In the genomic region with DNA sequence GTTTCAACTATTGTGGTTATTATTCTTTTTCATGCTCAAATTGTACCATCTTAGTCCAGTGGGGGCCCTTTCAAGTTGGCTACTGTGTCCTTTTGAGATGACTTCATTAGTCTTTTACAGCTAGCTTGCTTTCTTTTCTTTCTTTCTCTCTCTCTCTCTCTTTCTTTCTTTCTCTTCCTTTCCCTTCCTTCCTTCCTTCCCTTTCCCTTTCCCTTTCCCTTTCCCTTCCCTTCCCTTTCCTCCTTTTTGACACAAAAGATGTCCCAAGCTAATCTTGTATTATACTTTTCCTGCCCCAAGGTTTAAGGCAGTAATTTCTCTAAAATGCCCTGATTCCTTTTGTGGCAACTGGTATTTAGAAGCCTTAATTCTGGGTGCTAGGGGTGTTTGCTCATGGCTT, we compare ENCODE assay signal across 28 cellular contexts.
"Had no signal": no experiment of that assay in that cellular context is flagged by ENCODE, and none has a peak within 500 bp of the region (broad histone marks: within the 10 kb centered on the region; RNA-seq: fewer than 3 reads in every experiment).

No MANE protein-coding gene starts in this region.

- H3K27ac ChIP-seq: colonic mucosa, coronary artery, dorsolateral prefrontal cortex, epithelial cell of prostate, esophagus muscularis mucosa, esophagus squamous epithelium, foreskin keratinocyte, gastrocnemius medialis, gastroesophageal sphincter, heart left ventricle, heart right ventricle, hepatocyte had no signal

- H3K27me3 Mint-ChIP-seq: dendritic cell treated with granulocyte-macrophage colony-stimulating factor and Interleukin-4, amounts not matched to agents 40 ng/mL and 50 ng/mL, for 4 days had no signal

- H3K9me3 ChIP-seq: colonic mucosa, esophagus muscularis mucosa, esophagus squamous epithelium, gastrocnemius medialis, gastroesophageal sphincter, heart left ventricle had no signal

- FAIRE-seq: colon, endothelial cell of umbilical vein had no signal

- ATAC-seq: effector memory CD8-positive, alpha-beta T cell; esophagus mucosa; foreskin keratinocyte; gastrocnemius medialis; gastroesophageal sphincter; heart left ventricle; heart right ventricle had no signal

- H3K4me1 ChIP-seq: colonic mucosa, esophagus muscularis mucosa, esophagus squamous epithelium, foreskin keratinocyte, gastrocnemius medialis, gastroesophageal sphincter, heart left ventricle, heart right ventricle had no signal

- H3K27ac Mint-ChIP-seq: dendritic cell treated with granulocyte-macrophage colony-stimulating factor and Interleukin-4, amounts not matched to agents 40 ng/mL and 50 ng/mL, for 4 days; effector memory CD8-positive, alpha-beta T cell; endodermal cell had no signal

- H3K36me3 ChIP-seq: colonic mucosa, esophagus muscularis mucosa, esophagus squamous epithelium, gastrocnemius medialis, gastroesophageal sphincter, heart left ventricle, heart right ventricle had no signal

- H3K79me2 ChIP-seq: hepatocyte had no signal

- H3K4me3 ChIP-seq: colonic mucosa, coronary artery, dorsolateral prefrontal cortex, esophagus muscularis mucosa, esophagus squamous epithelium, gastrocnemius medialis, gastroesophageal sphincter, heart left ventricle, heart right ventricle, hepatocyte had no signal

- H3K4me2 ChIP-seq: hepatocyte had no signal

- DNase-seq: colonic mucosa; cortex of kidney; dermis blood vessel endothelial cell; dorsolateral prefrontal cortex; effector CD4-positive, alpha-beta T cell; effector CD8-positive, alpha-beta T cell; effector memory CD4-positive, alpha-beta T cell; effector memory CD8-positive, alpha-beta T cell; erythroblast; esophagus squamous epithelium; foreskin fibroblast; foreskin keratinocyte; foreskin melanocyte; gastrocnemius medialis; glutamatergic neuron; head of caudate nucleus; heart left ventricle; heart right ventricle had no signal

- H2AFZ ChIP-seq: hepatocyte had no signal

- H3K9me3 Mint-ChIP-seq: endodermal cell had no signal

- H3K4me3 Mint-ChIP-seq: dendritic cell treated with granulocyte-macrophage colony-stimulating factor and Interleukin-4, amounts not matched to agents 40 ng/mL and 50 ng/mL, for 4 days; effector memory CD8-positive, alpha-beta T cell; endodermal cell had no signal

- H3K27me3 ChIP-seq: colonic mucosa, esophagus muscularis mucosa, esophagus squamous epithelium, foreskin keratinocyte, gastrocnemius medialis, gastroesophageal sphincter, heart left ventricle, heart right ventricle, hepatocyte had no signal
